Comparison of ENCODE assay signal across 8 cellular contexts in genomic region chr13:50123862-50124535, GRCh38.
A peak's percentile ranks its signal among the peaks of the same experiment; 100 is the strongest.
DNase-seq lines count a peak whose midpoint lies in the region; ATAC-seq and TF ChIP-seq lines count a peak whose summit lies in the region.

No MANE protein-coding gene starts in this region.

- H3K9me3 ChIP-seq in neural cell (ENCODE audit: low read length) (no peaks in the 10 kb centered on the region), suprapubic skin (no peaks in the 10 kb centered on the region)

- TF ChIP-seq RAD21 in neural cell (conservative IDR thresholded peaks at IDR 0.05), result no peak

- H3K4me3 ChIP-seq in fibroblast of the aortic adventitia (ENCODE audit: low read depth, low read length), result peak overlapping the region; percentile 76
- peak overlapping the region; percentile 99 for H3K4me3 ChIP-seq in neural cell (ENCODE audit: low read length)
- peak overlapping the region; percentile 77 for H3K4me3 ChIP-seq in suprapubic skin

- peak; percentile 2 for TF ChIP-seq CTCF in fibroblast of the aortic adventitia (IDR thresholded peaks at IDR 0.05; ENCODE audit: insufficient read depth, low read length)
- no peak for TF ChIP-seq CTCF in neural cell (IDR thresholded peaks at IDR 0.05; ENCODE audit: poor library complexity, severe bottlenecking)
- TF ChIP-seq CTCF in suprapubic skin (IDR thresholded peaks at IDR 0.05), result no peak

- H3K9me2 ChIP-seq in neural cell (ENCODE audit: insufficient read depth, low read length), result no peaks in the 10 kb centered on the region

- no peaks in the 10 kb centered on the region for H4K20me1 ChIP-seq in neural cell (ENCODE audit: insufficient read depth)

- peak; percentile 83 for DNase-seq in DMS79 treated with DMSO at 0.1 percent for 48 hours (lab: John Stamatoyannopoulos, UW)
- peak; percentile 96 for DNase-seq in KBM-7
- DNase-seq in RPMI8226, result peak; percentile 86
- peak; percentile 92 for DNase-seq in activated effector memory CD4-positive, alpha-beta T cell treated with anti-CD3 and anti-CD28 coated beads, Interleukin-2, amount 50 U/mL, for 16 hours
- peak; percentile 95 for DNase-seq in fibroblast of the aortic adventitia (ENCODE audit: low read depth)
- DNase-seq in suprapubic skin (ENCODE audit: low spot score in 2 of 2), result peak; percentile 85 to 89

- peak; percentile 66 for ATAC-seq in GM21717 (IDR thresholded peaks at IDR 0.05; ENCODE audit: unreplicated experiment)

- in situ Hi-C loops in KBM-7 (cut with MboI; ENCODE audit: low pct_unique_long_range_greater_than_20kb, low sequenced_read_pairs), result no loop called here

- H3F3A ChIP-seq in neural cell (ENCODE audit: insufficient read depth, low read length, poor library complexity, severe bottlenecking), result no peaks in the 10 kb centered on the region

- H2AFZ ChIP-seq in neural cell (ENCODE audit: low read depth, low read length), result peak overlapping the region; percentile 83

- H3K4me2 ChIP-seq in neural cell (ENCODE audit: low read length), result peak overlapping the region; percentile 71

- H3K9ac ChIP-seq in neural cell (ENCODE audit: low read length), result peak overlapping the region; percentile 96

- H3K27ac ChIP-seq in neural cell (ENCODE audit: low read length) (peak overlapping the region; percentile 86), suprapubic skin (peak overlapping the region; percentile 100)

- H3K79me2 ChIP-seq in neural cell (replicated peaks; ENCODE audit: insufficient read depth, low read length), result peaks cover 16% of the 10 kb centered on the region

- 0% methylated on average over 14 of the region's 69 CpGs for WGBS in suprapubic skin

- peaks cover 48% of the 10 kb centered on the region for H3K4me1 ChIP-seq in suprapubic skin

- TF ChIP-seq EP300 in neural cell (conservative IDR thresholded peaks at IDR 0.05; ENCODE audit: poor library complexity, severe bottlenecking), result peak; percentile 40
- no peak for TF ChIP-seq EP300 in suprapubic skin (IDR thresholded peaks at IDR 0.05)

- H3K36me3 ChIP-seq in neural cell (ENCODE audit: insufficient read depth, low read length) (no peaks in the 10 kb centered on the region), suprapubic skin (no peaks in the 10 kb centered on the region)

- TF ChIP-seq POLR2A in suprapubic skin (IDR thresholded peaks at IDR 0.05), result peak; percentile 68 to 85

- H3K27me3 ChIP-seq in neural cell (ENCODE audit: insufficient read depth, low read depth, low read length), result peaks cover 33% of the 10 kb centered on the region
- H3K27me3 ChIP-seq in suprapubic skin, result peaks cover 15% of the 10 kb centered on the region

TF ChIP-seq in neural cell, 6 proteins besides CTCF, POLR2A, EP300 and RAD21:
- TF ChIP-seq TAF1 (IDR thresholded peaks at IDR 0.05; ENCODE audit: low read depth) (peak; percentile 70), EZH2 (IDR thresholded peaks at IDR 0.05; ENCODE audit: borderline replicate concordance, insufficient read depth, low read length, poor library complexity, severe bottlenecking) (no peak), SMC3 (conservative IDR thresholded peaks at IDR 0.05; ENCODE audit: poor library complexity) (peak; percentile 39), REST (IDR thresholded peaks at IDR 0.05; ENCODE audit: borderline replicate concordance) (no peak), POLR2AphosphoS5 (IDR thresholded peaks at IDR 0.05) (peak; percentile 90), MXI1 (conservative IDR thresholded peaks at IDR 0.05; ENCODE audit: poor library complexity, severe bottlenecking) (peak; percentile 21)
TF ChIP-seq in neural cell: peak in this region for 4.

Comparison
In these comparisons a context has a peak if more than half of its experiments do, and no peak if none do; other contexts are left out.
1. Peak in every context shown above with its lines: DNase-seq, ATAC-seq, H3K4me3 ChIP-seq and H3K27ac ChIP-seq.